33 cellular contexts compared by ENCODE assay signal in the genomic region with DNA sequence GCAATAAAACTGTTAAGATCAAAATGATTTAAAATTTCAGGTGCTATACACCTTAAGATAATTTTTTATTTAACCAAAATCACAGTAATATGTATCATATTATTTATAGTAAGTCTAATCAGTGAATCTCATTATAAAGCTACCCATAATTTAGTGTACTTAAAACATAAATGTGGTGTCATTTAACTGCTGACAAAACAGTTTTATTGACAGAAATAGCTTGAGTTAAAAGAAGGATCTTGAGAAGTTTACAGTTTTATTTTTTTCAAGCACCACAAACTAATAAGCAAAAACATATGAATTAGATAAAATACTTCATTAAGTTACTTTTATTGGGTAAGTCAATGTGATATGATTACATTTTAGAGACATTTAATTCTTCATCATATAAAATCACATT.
"Had no signal": no experiment of that assay in that cellular context is flagged by ENCODE, and none has a peak within 500 bp of the region (broad histone marks: within the 10 kb centered on the region; RNA-seq: fewer than 3 reads in every experiment).

No MANE protein-coding gene starts in this region.

- H3K4me3 ChIP-seq: ascending aorta, breast epithelium, cardiac muscle cell, colonic mucosa, dorsolateral prefrontal cortex, esophagus squamous epithelium, heart left ventricle had no signal

- H3K9me3 ChIP-seq: ascending aorta, breast epithelium, colonic mucosa, esophagus squamous epithelium, heart left ventricle had no signal

- ATAC-seq: activated naive CD4-positive, alpha-beta T cell treated with anti-CD3 and anti-CD28 coated beads, Interleukin-2, amount 50 U/mL, for 72 hours; activated T-cell treated with anti-CD3 and anti-CD28 coated beads, Interleukin-2, amount 50 U/mL, for 72 hours; heart left ventricle; WTC11 had no signal

- DNase-seq: activated CD4-positive, alpha-beta memory T cell treated with anti-CD3 and anti-CD28 coated beads, Interleukin-2, amount 10 ng/mL, durations not matched to agents 7 days and 5 days; activated CD4-positive, alpha-beta T cell treated with anti-CD3 and anti-CD28 coated beads for 1 hour; activated CD4-positive, alpha-beta T cell treated with anti-CD3 and anti-CD28 coated beads for 4 hours; activated CD4-positive, alpha-beta T cell treated with anti-CD3 and anti-CD28 coated beads, Interleukin-2, amount 10 ng/mL, durations not matched to agents 7 days and 5 days; activated CD4-positive, alpha-beta T cell treated with anti-CD3 and anti-CD28 coated beads, Interleukin-2, amount 50 U/mL, for 4 hours; activated CD8-positive, alpha-beta memory T cell treated with anti-CD3 and anti-CD28 coated beads, Interleukin-2, amount 50 U/mL, for 48 hours; activated gamma-delta T cell; activated naive CD4-positive, alpha-beta T cell; activated naive CD4-positive, alpha-beta T cell treated with anti-CD3 and anti-CD28 coated beads, Interleukin-2, amount 10 ng/mL, durations not matched to agents 7 days and 5 days; activated naive CD8-positive, alpha-beta T cell treated with anti-CD3 and anti-CD28 coated beads, Interleukin-2, amount 10 ng/mL, durations not matched to agents 7 days and 5 days; activated T-cell treated with anti-CD3 and anti-CD28 coated beads for 4 hours; activated T-cell treated with anti-CD3 and anti-CD28 coated beads, Interleukin-2, amount 50 U/mL, for 24 hours; activated T-cell treated with anti-CD3 and anti-CD28 coated beads, Interleukin-2, amount 50 U/mL, for 72 hours; central memory CD4-positive, alpha-beta T cell; cerebellar nuclear complex; colonic mucosa; dorsolateral prefrontal cortex; effector memory CD4-positive, alpha-beta T cell; esophagus squamous epithelium; foreskin melanocyte; glutamatergic neuron; heart left ventricle; T-helper 2 cell had no signal

- H3K27ac Mint-ChIP-seq: activated CD4-positive, alpha-beta memory T cell treated with anti-CD3 and anti-CD28 coated beads, Interleukin-2, amount 10 ng/mL, durations not matched to agents 7 days and 5 days; activated CD4-positive, alpha-beta T cell treated with anti-CD3 and anti-CD28 coated beads, Interleukin-2, amount 10 ng/mL, durations not matched to agents 7 days and 5 days; activated naive CD4-positive, alpha-beta T cell treated with anti-CD3 and anti-CD28 coated beads, Interleukin-2, amount 10 ng/mL, durations not matched to agents 7 days and 5 days; activated naive CD4-positive, alpha-beta T cell treated with anti-CD3 and anti-CD28 coated beads, Interleukin-2, amount 50 U/mL, for 72 hours; activated naive CD8-positive, alpha-beta T cell treated with anti-CD3 and anti-CD28 coated beads, Interleukin-2, amount 10 ng/mL, durations not matched to agents 7 days and 5 days; activated T-cell treated with anti-CD3 and anti-CD28 coated beads, Interleukin-2, amount 50 U/mL, for 24 hours; activated T-cell treated with anti-CD3 and anti-CD28 coated beads, Interleukin-2, amount 50 U/mL, for 72 hours; dendritic cell treated with granulocyte-macrophage colony-stimulating factor and Interleukin-4, amounts not matched to agents 40 ng/mL and 50 ng/mL, for 4 days; WTC11 had no signal

- H3K4me1 ChIP-seq: ascending aorta, breast epithelium, colonic mucosa, esophagus squamous epithelium, heart left ventricle had no signal

- H3K27ac ChIP-seq: ascending aorta, breast epithelium, cardiac muscle cell, colonic mucosa, dorsolateral prefrontal cortex, epithelial cell of prostate, esophagus squamous epithelium, heart left ventricle, VCaP had no signal

- H3K27me3 ChIP-seq: ascending aorta, breast epithelium, cardiac muscle cell, colonic mucosa, dorsolateral prefrontal cortex, esophagus squamous epithelium, heart left ventricle had no signal

- H3K4me1 Mint-ChIP-seq: activated CD4-positive, alpha-beta memory T cell treated with anti-CD3 and anti-CD28 coated beads, Interleukin-2, amount 10 ng/mL, durations not matched to agents 7 days and 5 days; activated CD4-positive, alpha-beta T cell treated with anti-CD3 and anti-CD28 coated beads, Interleukin-2, amount 10 ng/mL, durations not matched to agents 7 days and 5 days; activated naive CD4-positive, alpha-beta T cell treated with anti-CD3 and anti-CD28 coated beads, Interleukin-2, amount 10 ng/mL, durations not matched to agents 7 days and 5 days; activated naive CD8-positive, alpha-beta T cell treated with anti-CD3 and anti-CD28 coated beads, Interleukin-2, amount 10 ng/mL, durations not matched to agents 7 days and 5 days had no signal

- H3K4me3 Mint-ChIP-seq: activated CD4-positive, alpha-beta memory T cell treated with anti-CD3 and anti-CD28 coated beads, Interleukin-2, amount 10 ng/mL, durations not matched to agents 7 days and 5 days; activated CD4-positive, alpha-beta T cell treated with anti-CD3 and anti-CD28 coated beads, Interleukin-2, amount 10 ng/mL, durations not matched to agents 7 days and 5 days; activated naive CD4-positive, alpha-beta T cell treated with anti-CD3 and anti-CD28 coated beads, Interleukin-2, amount 10 ng/mL, durations not matched to agents 7 days and 5 days; activated naive CD8-positive, alpha-beta T cell treated with anti-CD3 and anti-CD28 coated beads, Interleukin-2, amount 10 ng/mL, durations not matched to agents 7 days and 5 days; activated T-cell treated with anti-CD3 and anti-CD28 coated beads, Interleukin-2, amount 50 U/mL, for 24 hours; activated T-cell treated with anti-CD3 and anti-CD28 coated beads, Interleukin-2, amount 50 U/mL, for 72 hours; brain; dendritic cell treated with granulocyte-macrophage colony-stimulating factor and Interleukin-4, amounts not matched to agents 40 ng/mL and 50 ng/mL, for 4 days; WTC11 had no signal

- H3K9me3 Mint-ChIP-seq: activated T-cell treated with anti-CD3 and anti-CD28 coated beads, Interleukin-2, amount 50 U/mL, for 72 hours; brain; dendritic cell treated with granulocyte-macrophage colony-stimulating factor and Interleukin-4, amounts not matched to agents 40 ng/mL and 50 ng/mL, for 4 days had no signal

- H3K27me3 Mint-ChIP-seq: activated CD4-positive, alpha-beta memory T cell treated with anti-CD3 and anti-CD28 coated beads, Interleukin-2, amount 10 ng/mL, durations not matched to agents 7 days and 5 days; activated CD4-positive, alpha-beta T cell treated with anti-CD3 and anti-CD28 coated beads, Interleukin-2, amount 10 ng/mL, durations not matched to agents 7 days and 5 days; activated naive CD4-positive, alpha-beta T cell treated with anti-CD3 and anti-CD28 coated beads, Interleukin-2, amount 10 ng/mL, durations not matched to agents 7 days and 5 days; activated naive CD8-positive, alpha-beta T cell treated with anti-CD3 and anti-CD28 coated beads, Interleukin-2, amount 10 ng/mL, durations not matched to agents 7 days and 5 days; activated T-cell treated with anti-CD3 and anti-CD28 coated beads, Interleukin-2, amount 50 U/mL, for 24 hours; dendritic cell treated with granulocyte-macrophage colony-stimulating factor and Interleukin-4, amounts not matched to agents 40 ng/mL and 50 ng/mL, for 4 days had no signal

- H3K36me3 ChIP-seq: ascending aorta, breast epithelium, cardiac muscle cell, colonic mucosa, esophagus squamous epithelium, heart left ventricle had no signal

- H3K36me3 Mint-ChIP-seq: activated naive CD4-positive, alpha-beta T cell treated with anti-CD3 and anti-CD28 coated beads, Interleukin-2, amount 10 ng/mL, durations not matched to agents 7 days and 5 days; activated naive CD4-positive, alpha-beta T cell treated with anti-CD3 and anti-CD28 coated beads, Interleukin-2, amount 50 U/mL, for 72 hours; activated naive CD8-positive, alpha-beta T cell treated with anti-CD3 and anti-CD28 coated beads, Interleukin-2, amount 10 ng/mL, durations not matched to agents 7 days and 5 days; brain; WTC11 had no signal

- FAIRE-seq: TTC549 had no signal
